Comparison of ENCODE assay signal across 16 cellular contexts in the genomic region with DNA sequence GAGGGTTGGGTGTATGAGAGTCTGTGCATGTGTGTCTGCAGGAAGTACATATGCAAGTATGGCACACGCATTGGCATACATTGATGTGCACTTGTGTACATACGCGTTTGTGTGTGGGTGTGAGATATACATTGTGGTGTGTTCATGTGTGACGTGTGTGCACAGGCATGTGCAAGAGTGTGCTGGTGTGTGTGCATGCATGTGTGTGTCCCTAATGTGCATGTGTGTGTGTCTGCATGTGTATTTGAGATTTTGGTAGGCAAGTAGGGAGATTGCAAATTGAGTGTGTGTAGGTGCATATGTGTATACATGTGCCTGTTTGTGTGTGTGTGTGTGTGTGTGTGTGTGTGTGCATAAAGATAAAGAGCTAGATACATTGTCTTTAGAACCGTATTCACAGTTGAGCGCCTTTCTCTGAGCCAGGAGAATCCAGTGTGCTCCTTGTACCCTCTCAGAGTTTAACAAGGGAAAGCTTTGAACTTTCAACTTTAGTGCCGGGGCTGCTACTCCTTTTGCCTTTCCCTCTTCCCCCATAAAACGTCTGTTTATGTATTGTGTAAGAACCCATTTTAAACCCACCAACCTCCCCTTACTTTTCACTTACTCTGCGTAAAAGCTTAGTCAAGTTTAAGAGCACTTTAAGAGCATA.
DNase-seq lines count a peak whose midpoint lies in the region; ATAC-seq, FAIRE-seq and TF ChIP-seq lines count a peak whose summit lies in the region.
"Had no signal": no experiment of that assay in that cellular context is flagged by ENCODE, and none has a peak within 500 bp of the region (broad histone marks: within the 10 kb centered on the region; RNA-seq: fewer than 3 reads in every experiment).

No MANE protein-coding gene starts in this region.

- H3K36me3 ChIP-seq in HEK293 (ENCODE audit: control insufficient read depth in 2 of 2, insufficient read depth in 1 of 2, low read length in 2 of 2) (no peaks in the 10 kb centered on the region), kidney (ENCODE audit: control insufficient read depth in 1 of 2, insufficient read depth in 2 of 2, low read length in 2 of 2) (no peaks in the 10 kb centered on the region), upper lobe of right lung (no peaks in the 10 kb centered on the region)
- H3K36me3 ChIP-seq: BLaER1 treated with 17β-estradiol and CSF1 and Interleukin-3, amounts not matched to agents 10 nM and 100 nM had no signal

- no peak for FAIRE-seq in kidney (lab: Jason Lieb, UNC)
- FAIRE-seq: G401.6, K562 had no signal

- H3K4me3 Mint-ChIP-seq in nephron, result no peak overlapping the region
- H3K4me3 Mint-ChIP-seq: B cell; CD8-positive, alpha-beta T cell; H9 had no signal

- TF ChIP-seq CTCF in HEK293 (tag by site-specific recombination; IDR thresholded peaks at IDR 0.05) (no peak), kidney (IDR thresholded peaks at IDR 0.05; ENCODE audit: borderline replicate concordance, extremely low read depth, insufficient read depth) (no peak), nephron (IDR thresholded peaks at IDR 0.05; ENCODE audit: unreplicated experiment in 3 of 3) (no peak), upper lobe of right lung (IDR thresholded peaks at IDR 0.05) (no peak)

- CTCF ChIA-PET in HEK293 (lab: Yijun Ruan, JAX), result interaction anchor here (0.6 to 9.7 kb wide), 4 partner anchors 29 to 331 kb away, joined by 3 to 114 read pairs (median 4); no protein-coding TSS in a partner anchor

- H3K9me3 ChIP-seq in HEK293 (ENCODE audit: control insufficient read depth, insufficient read depth, low read depth, low read length), result no peaks in the 10 kb centered on the region
- H3K9me3 ChIP-seq in kidney (ENCODE audit: control insufficient read depth in 1 of 2, low read length in 2 of 2), result no peaks in the 10 kb centered on the region
- no peaks in the 10 kb centered on the region for H3K9me3 ChIP-seq in upper lobe of right lung
- H3K9me3 ChIP-seq in right cardiac atrium (ENCODE audit: control insufficient read depth, low read length), result no peaks in the 10 kb centered on the region
- H3K9me3 ChIP-seq: BLaER1 treated with 17β-estradiol and CSF1 and Interleukin-3, amounts not matched to agents 10 nM and 100 nM had no signal

- no peak overlapping the region for H3K9ac ChIP-seq in kidney (ENCODE audit: low read length in 2 of 2)
- H3K9ac ChIP-seq: BLaER1 treated with 17β-estradiol and CSF1 and Interleukin-3, amounts not matched to agents 10 nM and 100 nM had no signal

- H3K27me3 ChIP-seq in upper lobe of right lung (no peaks in the 10 kb centered on the region), right cardiac atrium (ENCODE audit: control insufficient read depth, insufficient read depth) (no peaks in the 10 kb centered on the region)
- H3K27me3 ChIP-seq: BLaER1 treated with 17β-estradiol and CSF1 and Interleukin-3, amounts not matched to agents 10 nM and 100 nM had no signal

- DNase-seq in kidney (no peak), upper lobe of right lung (no peak), right cardiac atrium (no peak)
- DNase-seq in stimulated activated CD4-positive, alpha-beta T cell treated with anti-CD3 and anti-CD28 coated beads, Interleukin-4, amount 100 ng/mL, for 4 hours, result no peak
- DNase-seq: CD8-positive, alpha-beta T cell; DMS 273 treated with DMSO at 0.1 percent for 48 hours; DMS53; GOT3; H9; IMR-90 had no signal

- H3K9me3 Mint-ChIP-seq in nephron, result no peaks in the 10 kb centered on the region
- H3K9me3 Mint-ChIP-seq: CD8-positive, alpha-beta T cell had no signal

- H3K4me1 ChIP-seq in HEK293 (ENCODE audit: control insufficient read depth, insufficient read depth, low read length), result no peaks in the 10 kb centered on the region
- H3K4me1 ChIP-seq in kidney (ENCODE audit: control insufficient read depth in 1 of 2, insufficient read depth in 1 of 2, low read depth in 1 of 2, low read length in 2 of 2), result peaks cover 0 to 6% of the 10 kb centered on the region in 2 donors
- no peaks in the 10 kb centered on the region for H3K4me1 ChIP-seq in upper lobe of right lung
- no peaks in the 10 kb centered on the region for H3K4me1 ChIP-seq in right cardiac atrium (ENCODE audit: control insufficient read depth, insufficient read depth, low read length)
- H3K4me1 ChIP-seq: BLaER1 treated with 17β-estradiol and CSF1 and Interleukin-3, amounts not matched to agents 10 nM and 100 nM had no signal

- H3K27me3 Mint-ChIP-seq in nephron (ENCODE audit: low read depth), result peaks cover 7% of the 10 kb centered on the region

- intact Hi-C loops in kidney (cut with DNase I), result no loop called here
- intact Hi-C loops in upper lobe of right lung (cut with DNase I), result no loop called here
- intact Hi-C loops in right cardiac atrium (cut with DNase I), result no loop called here

- 74% methylated on average over 9 of the region's 9 CpGs for WGBS in right cardiac atrium

- H3K27ac ChIP-seq in HEK293 (ENCODE audit: extremely low read depth, low read depth, low read length) (no peak overlapping the region), kidney (ENCODE audit: low read depth in 2 of 2, low read length in 2 of 2) (peak overlapping the region; percentile 33 to 37), upper lobe of right lung (no peak overlapping the region), right cardiac atrium (ENCODE audit: low read length) (no peak overlapping the region)
- H3K27ac ChIP-seq: BLaER1 treated with 17β-estradiol and CSF1 and Interleukin-3, amounts not matched to agents 10 nM and 100 nM had no signal

- POLR2A ChIA-PET in HEK293 (lab: Yijun Ruan, JAX), result interaction anchor here (0.5 kb wide), 1 partner anchor 150 kb away, joined by 3 read pairs; no protein-coding TSS in a partner anchor

- ATAC-seq in upper lobe of right lung (no peak), right cardiac atrium (no peak)
- ATAC-seq: CD8-positive, alpha-beta T cell; K562 had no signal

- no peaks in the 10 kb centered on the region for H3K4me1 Mint-ChIP-seq in nephron
- H3K4me1 Mint-ChIP-seq: H9 had no signal

- H3K36me3 Mint-ChIP-seq in nephron (ENCODE audit: low read depth), result no peaks in the 10 kb centered on the region
- H3K36me3 Mint-ChIP-seq: CD8-positive, alpha-beta T cell had no signal

- H3K4me3 ChIP-seq in HEK293 (ENCODE audit: low read depth, low read length) (no peak overlapping the region), kidney (ENCODE audit: low read length in 2 of 2) (peak overlapping the region in 1 of 2 donors; percentile 45), upper lobe of right lung (no peak overlapping the region), right cardiac atrium (ENCODE audit: low read length) (no peak overlapping the region)
- H3K4me3 ChIP-seq: BLaER1 treated with 17β-estradiol and CSF1 and Interleukin-3, amounts not matched to agents 10 nM and 100 nM; K562 had no signal

- H3K27ac Mint-ChIP-seq in nephron, result peak overlapping the region in 2 of 3 experiments; percentile 28 to 32
- H3K27ac Mint-ChIP-seq: B cell; CD8-positive, alpha-beta T cell; H9 had no signal

TF ChIP-seq in HEK293, 187 proteins besides CTCF, POLR2A, EP300 and RAD21:
- no peak for TF ChIP-seq ZNF658 (tag by site-specific recombination; IDR thresholded peaks at IDR 0.05)
- TF ChIP-seq, protein P1, sequence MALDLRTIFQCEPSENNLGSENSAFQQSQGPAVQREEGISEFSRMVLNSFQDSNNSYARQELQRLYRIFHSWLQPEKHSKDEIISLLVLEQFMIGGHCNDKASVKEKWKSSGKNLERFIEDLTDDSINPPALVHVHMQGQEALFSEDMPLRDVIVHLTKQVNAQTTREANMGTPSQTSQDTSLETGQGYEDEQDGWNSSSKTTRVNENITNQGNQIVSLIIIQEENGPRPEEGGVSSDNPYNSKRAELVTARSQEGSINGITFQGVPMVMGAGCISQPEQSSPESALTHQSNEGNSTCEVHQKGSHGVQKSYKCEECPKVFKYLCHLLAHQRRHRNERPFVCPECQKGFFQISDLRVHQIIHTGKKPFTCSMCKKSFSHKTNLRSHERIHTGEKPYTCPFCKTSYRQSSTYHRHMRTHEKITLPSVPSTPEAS (tag by site-specific recombination; IDR thresholded peaks at IDR 0.05), result peak; percentile 88
- no peak for TF ChIP-seq ZNF274 (IDR thresholded peaks at IDR 0.05; ENCODE audit: low read length)
- TF ChIP-seq ZNF274 (tag by site-specific recombination; IDR thresholded peaks at IDR 0.05; ENCODE audit: borderline replicate concordance), result no peak

Comparison
In these comparisons a context has a peak if more than half of its experiments do, and no peak if none do; other contexts are left out.
1. H3K27ac ChIP-seq: peak in kidney (2 of 2); none in HEK293 (single experiment), upper lobe of right lung (single experiment) and right cardiac atrium (single experiment).